12 cellular contexts compared by ENCODE assay signal in genomic region chr16:89404561-89404960, GRCh38.
DNase-seq lines count a peak whose midpoint lies in the region; ATAC-seq, FAIRE-seq and TF ChIP-seq lines count a peak whose summit lies in the region.
"Had no signal": no experiment of that assay in that cellular context is flagged by ENCODE, and none has a peak within 500 bp of the region (broad histone marks: within the 10 kb centered on the region; RNA-seq: fewer than 3 reads in every experiment).

No MANE protein-coding gene starts in this region.

- TF ChIP-seq CTCF in A673 (conservative IDR thresholded peaks at IDR 0.05; ENCODE audit: low read depth, low read length) = no peak
- no peak for TF ChIP-seq CTCF in DND-41 (IDR thresholded peaks at IDR 0.05; ENCODE audit: borderline replicate concordance, extremely low read depth, low read length, poor library complexity, severe bottlenecking)
- no peak for TF ChIP-seq CTCF in kidney (IDR thresholded peaks at IDR 0.05; ENCODE audit: borderline replicate concordance, extremely low read depth, insufficient read depth)
- no peak for TF ChIP-seq CTCF in BE2C (IDR thresholded peaks at IDR 0.05; ENCODE audit: low read depth, low read length)

- H2AFZ ChIP-seq in DND-41 (ENCODE audit: low read depth, low read length) = no peak overlapping the region

- peaks cover 83% of the 10 kb centered on the region for H3K4me1 Mint-ChIP-seq in activated naive CD8-positive, alpha-beta T cell treated with anti-CD3 and anti-CD28 coated beads, Interleukin-2, amount 50 U/mL, for 24 hours

- no peaks in the 10 kb centered on the region for H3K9me3 Mint-ChIP-seq in activated naive CD8-positive, alpha-beta T cell treated with anti-CD3 and anti-CD28 coated beads, Interleukin-2, amount 50 U/mL, for 24 hours

- H3K27me3 ChIP-seq in A673 (replicated peaks; ENCODE audit: insufficient read depth, low read depth, low read length, poor library complexity) (no peaks in the 10 kb centered on the region), DND-41 (ENCODE audit: insufficient read depth, low read length, poor library complexity) (no peaks in the 10 kb centered on the region), BE2C (no peaks in the 10 kb centered on the region)
- H3K27me3 ChIP-seq: ascending aorta had no signal

- H3K4me3 ChIP-seq in A673 (ENCODE audit: low read depth, low read length, poor library complexity, severe bottlenecking) (no peak overlapping the region), DND-41 (ENCODE audit: low read depth in 1 of 2, low read length in 2 of 2) (no peak overlapping the region), kidney (ENCODE audit: low read length in 2 of 2) (no peak overlapping the region), BE2C (ENCODE audit: low read depth, low read length) (no peak overlapping the region)
- H3K4me3 ChIP-seq: ascending aorta had no signal

- H3K27ac ChIP-seq in A673 (ENCODE audit: low read depth, low read length, poor library complexity, severe bottlenecking) (no peak overlapping the region), DND-41 (ENCODE audit: low read length) (0 out of 2 replicates have a peak overlapping the region, but pooled peaks have one; percentile 6), kidney (ENCODE audit: low read depth in 2 of 2, low read length in 2 of 2) (no peak overlapping the region)
- H3K27ac ChIP-seq: ascending aorta had no signal

- H3K27me3 Mint-ChIP-seq in activated naive CD8-positive, alpha-beta T cell treated with anti-CD3 and anti-CD28 coated beads, Interleukin-2, amount 50 U/mL, for 24 hours = no peaks in the 10 kb centered on the region

- no peak for FAIRE-seq in kidney (lab: Jason Lieb, UNC)

- CTCF ChIA-PET in A673 (lab: Charles Lee) = no interaction called here

- POLR2A ChIA-PET in A673 (lab: Charles Lee; ENCODE audit: low non-redundant PET) = no interaction called here

- H3K79me2 ChIP-seq in DND-41 (ENCODE audit: insufficient read depth, low read length) = peaks cover 94% of the 10 kb centered on the region

- ATAC-seq in DND-41 (ENCODE audit: insufficient read depth, low read depth) (no peak), GM21723 (IDR thresholded peaks at IDR 0.05; ENCODE audit: unreplicated experiment) (no peak)
- no peak for ATAC-seq in activated naive CD8-positive, alpha-beta T cell treated with anti-CD3 and anti-CD28 coated beads, Interleukin-2, amount 50 U/mL, for 24 hours

- BruUV-seq in A673 (replicated peaks; lab: Mats Ljungman, UMichigan) = TSS peak; percentile 8

- peaks cover 5% of the 10 kb centered on the region for H3K36me3 Mint-ChIP-seq in activated naive CD8-positive, alpha-beta T cell treated with anti-CD3 and anti-CD28 coated beads, Interleukin-2, amount 50 U/mL, for 24 hours (ENCODE audit: low read depth)

- H3K9ac ChIP-seq in DND-41 (ENCODE audit: low read depth, low read length) (no peak overlapping the region), kidney (ENCODE audit: low read length in 2 of 2) (no peak overlapping the region)

- H4K20me1 ChIP-seq in DND-41 (ENCODE audit: insufficient read depth, low read length) = peaks cover 93% of the 10 kb centered on the region

- H3K4me1 ChIP-seq in A673 (ENCODE audit: insufficient read depth, low read length, poor library complexity, severe bottlenecking) (peaks cover 39% of the 10 kb centered on the region), DND-41 (ENCODE audit: insufficient read depth, low read length) (peaks cover 4% of the 10 kb centered on the region; the same call in 1 of the 2 replicates), kidney (ENCODE audit: control insufficient read depth in 1 of 2, insufficient read depth in 1 of 2, low read depth in 1 of 2, low read length in 2 of 2) (peaks cover 13 to 25% of the 10 kb centered on the region in 2 donors), BE2C (peaks cover 20% of the 10 kb centered on the region)

- H3K4me2 ChIP-seq in DND-41 (ENCODE audit: insufficient read depth, low read length) = no peak overlapping the region

- intact Hi-C loops in A673 (cut with micrococcal nuclease; ENCODE audit: unreplicated experiment) = no loop called here
- intact Hi-C loops in kidney (cut with DNase I) = no loop called here

- DNase-seq in A673 (ENCODE audit: low spot score) (no peak), DND-41 (no peak), kidney (peak; percentile 35), BE2C (no peak), C1 segment of cervical spinal cord (lab: John Stamatoyannopoulos, UW) (no peak), amniotic stem cell (lab: John Stamatoyannopoulos, UW) (no peak)
- DNase-seq in activated naive CD8-positive, alpha-beta T cell treated with anti-CD3 and anti-CD28 coated beads, Interleukin-2, amount 50 U/mL, for 24 hours = no peak
- DNase-seq: NCI-H2171 treated with DMSO at 0.1 percent for 48 hours; retina; stimulated activated CD4-positive, alpha-beta T cell treated with anti-CD3 and anti-CD28 coated beads, Interleukin-4, amount 100 ng/mL, for 4 hours had no signal

- H3K9me3 ChIP-seq in A673 (ENCODE audit: low read depth, low read length, poor library complexity, severe bottlenecking) (no peaks in the 10 kb centered on the region), DND-41 (ENCODE audit: insufficient read depth, low read length, severe bottlenecking) (no peaks in the 10 kb centered on the region), kidney (ENCODE audit: control insufficient read depth in 1 of 2, low read length in 2 of 2) (no peaks in the 10 kb centered on the region), BE2C (no peaks in the 10 kb centered on the region)
- H3K9me3 ChIP-seq: ascending aorta had no signal

- peak overlapping the region; percentile 82 for H3K27ac Mint-ChIP-seq in activated naive CD8-positive, alpha-beta T cell treated with anti-CD3 and anti-CD28 coated beads, Interleukin-2, amount 50 U/mL, for 24 hours

- no peaks in the 10 kb centered on the region for H3K36me3 ChIP-seq in A673 (ENCODE audit: insufficient read depth, low read length, poor library complexity, severe bottlenecking)
- H3K36me3 ChIP-seq in DND-41 (ENCODE audit: insufficient read depth, low read length) = peaks cover 48% of the 10 kb centered on the region
- no peaks in the 10 kb centered on the region for H3K36me3 ChIP-seq in kidney (ENCODE audit: control insufficient read depth in 1 of 2, insufficient read depth in 2 of 2, low read length in 2 of 2)
- no peaks in the 10 kb centered on the region for H3K36me3 ChIP-seq in BE2C
- H3K36me3 ChIP-seq: ascending aorta had no signal

- no peak overlapping the region for H3K4me3 Mint-ChIP-seq in activated naive CD8-positive, alpha-beta T cell treated with anti-CD3 and anti-CD28 coated beads, Interleukin-2, amount 50 U/mL, for 24 hours
